In genomic region chr5:149320791-149321330, GRCh38 we compare ENCODE assay signal across 8 cellular contexts. TPM values are rescaled to one million over a fixed set of nuclear protein-coding genes. Genes with fewer than 3 reads are reported as not detected.
DNase-seq lines count a peak whose midpoint lies in the region; ATAC-seq and TF ChIP-seq lines count a peak whose summit lies in the region.

No MANE protein-coding gene starts in this region.

- H3K27me3 ChIP-seq in HAP-1 (ENCODE audit: low read depth) (no peaks in the 10 kb centered on the region), right lobe of liver (no peaks in the 10 kb centered on the region), transverse colon (no peaks in the 10 kb centered on the region)

- H3K36me3 ChIP-seq in HAP-1 (replicated peaks) (no peaks in the 10 kb centered on the region), right lobe of liver (no peaks in the 10 kb centered on the region), transverse colon (no peaks in the 10 kb centered on the region)

- no peaks in the 10 kb centered on the region for H3K4me1 Mint-ChIP-seq in stimulated activated memory B cell treated with anti-CD40 and anti-IgM and Interleukin-4, amounts not matched to agents 10 μg/mL and 1 μg/mL and 100 μg/mL, for 72 hours

- DNase-seq in HAP-1 (ENCODE audit: low spot score in 2 of 2) (peak; percentile 75 to 92), NCI-H748 (lab: John Stamatoyannopoulos, UW; ENCODE audit: unreplicated experiment) (peak; percentile 56), dermis blood vessel endothelial cell (peak; percentile 95), right lobe of liver (peak; percentile 90), transverse colon (peak; percentile 94)

- in situ Hi-C loops in HAP-1 (cut with MboI; ENCODE audit: low sequenced_read_pairs), result no loop called here
- in situ Hi-C loops in transverse colon (cut with MboI; ENCODE audit: low pct_ligation_motif_present in 1 of 4, low pct_unique_long_range_greater_than_20kb in 1 of 4, low sequenced_read_pairs in 3 of 4), result loop anchor here in 1 of 4 donors (5.0 kb wide), 1 partner anchor 46 kb away; no protein-coding TSS in a partner anchor

- ATAC-seq in right lobe of liver, result peak; percentile 89 to 97 (median 94)
- no peak for ATAC-seq in HG03196 (IDR thresholded peaks at IDR 0.05; ENCODE audit: unreplicated experiment)
- no peak for ATAC-seq in GM19351 (IDR thresholded peaks at IDR 0.05; ENCODE audit: unreplicated experiment)
- ATAC-seq in stimulated activated memory B cell treated with anti-CD40 and anti-IgM and Interleukin-4, amounts not matched to agents 10 μg/mL and 1 μg/mL and 100 μg/mL, for 72 hours, result no peak

- no peaks in the 10 kb centered on the region for H3K27me3 Mint-ChIP-seq in stimulated activated memory B cell treated with anti-CD40 and anti-IgM and Interleukin-4, amounts not matched to agents 10 μg/mL and 1 μg/mL and 100 μg/mL, for 72 hours

- H3K36me3 Mint-ChIP-seq in stimulated activated memory B cell treated with anti-CD40 and anti-IgM and Interleukin-4, amounts not matched to agents 10 μg/mL and 1 μg/mL and 100 μg/mL, for 72 hours, result no peaks in the 10 kb centered on the region

- H3K27ac ChIP-seq in right lobe of liver (peak overlapping the region in 2 of 3 donors; percentile 1 to 30), transverse colon (peak overlapping the region; percentile 72 to 78 (median 76))

- intact Hi-C loops in right lobe of liver (cut with DNase I) (no loop called here), transverse colon (cut with DNase I; ENCODE audit: low total_unique reads) (no loop called here)

- WGBS in right lobe of liver (ENCODE audit: insufficient coverage, low coverage, low lambda C conversion rate, missing lambda C conversion rate), result 17% methylated on average over 1 of the region's 4 CpGs
- 25% methylated on average over 4 of the region's 4 CpGs; no CpG with 5 or more reads in 1 of the 2 donors for WGBS in transverse colon (ENCODE audit: low coverage in 1 of 2), 2 donors

- H3K27ac Mint-ChIP-seq in stimulated activated memory B cell treated with anti-CD40 and anti-IgM and Interleukin-4, amounts not matched to agents 10 μg/mL and 1 μg/mL and 100 μg/mL, for 72 hours, result no peak overlapping the region

- TF ChIP-seq POLR2A in right lobe of liver (IDR thresholded peaks at IDR 0.05) (no peak), transverse colon (IDR thresholded peaks at IDR 0.05) (peak; percentile 21)

- H3K4me1 ChIP-seq in HAP-1, result peaks cover 8% of the 10 kb centered on the region
- H3K4me1 ChIP-seq in right lobe of liver, result peaks cover 0 to 18% (median 3%) of the 10 kb centered on the region in 4 donors
- peaks cover 18 to 40% (median 29%) of the 10 kb centered on the region in 4 donors for H3K4me1 ChIP-seq in transverse colon

- no peaks in the 10 kb centered on the region for H3K9me3 Mint-ChIP-seq in stimulated activated memory B cell treated with anti-CD40 and anti-IgM and Interleukin-4, amounts not matched to agents 10 μg/mL and 1 μg/mL and 100 μg/mL, for 72 hours

- H3K4me3 ChIP-seq in HAP-1, result no peak overlapping the region
- no peak overlapping the region for H3K4me3 ChIP-seq in right lobe of liver
- no peak overlapping the region for H3K4me3 ChIP-seq in transverse colon

- TF ChIP-seq CTCF in right lobe of liver (IDR thresholded peaks at IDR 0.05), result no peak
- no peak for TF ChIP-seq CTCF in transverse colon (IDR thresholded peaks at IDR 0.05)

- H3K9me3 ChIP-seq in HAP-1, result no peaks in the 10 kb centered on the region
- no peaks in the 10 kb centered on the region for H3K9me3 ChIP-seq in right lobe of liver
- no peaks in the 10 kb centered on the region for H3K9me3 ChIP-seq in transverse colon

- no peak for TF ChIP-seq EP300 in transverse colon (IDR thresholded peaks at IDR 0.05; ENCODE audit: low read depth)

- H3K4me3 Mint-ChIP-seq in stimulated activated memory B cell treated with anti-CD40 and anti-IgM and Interleukin-4, amounts not matched to agents 10 μg/mL and 1 μg/mL and 100 μg/mL, for 72 hours, result no peak overlapping the region

RNA-seq across cellular contexts. Expression of gene GRPEL2, which starts 24.4 kb away (rescaled TPM):
- total RNA-seq in dermis blood vessel endothelial cell, result 44.3 and 61.9 TPM in 2 replicates
- total RNA-seq in right lobe of liver, result 1 to 10 TPM; 4.2 to 6.9 (median 5.9) TPM
- 10 to 100 TPM in 1 of 4 donors, 1 to 10 TPM in 3; 2.2 to 10.6 (median 6.4) TPM for total RNA-seq in transverse colon

RNA-seq across cellular contexts. Expression of gene PCYOX1L, which starts 37.0 kb away (rescaled TPM):
- 14.8 and 16.5 TPM in 2 replicates for total RNA-seq in dermis blood vessel endothelial cell
- total RNA-seq in right lobe of liver, result 1 to 10 TPM in 2 of 6 experiments, under 1 TPM in 4; 0.29 to 1.2 (median 0.62) TPM
- 1 to 10 TPM in 3 of 4 donors, under 1 TPM in 1; 0.75 to 5.4 (median 2.8) TPM for total RNA-seq in transverse colon

RNA-seq across cellular contexts. Expression of gene AFAP1L1, which starts 49.2 kb away (rescaled TPM):
- total RNA-seq in dermis blood vessel endothelial cell (234 and 264 TPM in 2 replicates), right lobe of liver (1 to 10 TPM; 3.1 to 6.6 (median 5.2) TPM), transverse colon (1 to 10 TPM; 2.2 to 4.1 (median 3.0) TPM)

RNA-seq across cellular contexts. Expression of gene IL17B, which starts 58.2 kb away (rescaled TPM):
- total RNA-seq in dermis blood vessel endothelial cell (not detected in 2 replicates), right lobe of liver (not detected), transverse colon (not detected)

Comparison
In these comparisons a context has a peak if more than half of its experiments do, and no peak if none do; other contexts are left out.
1. ATAC-seq: peak in right lobe of liver (4 of 4); none in HG03196 (single experiment), GM19351 (single experiment) and stimulated activated memory B cell treated with anti-CD40 and anti-IgM and Interleukin-4, amounts not matched to agents 10 μg/mL and 1 μg/mL and 100 μg/mL, for 72 hours (single experiment).
2. RNA of gene AFAP1L1, which starts 49.2 kb away (total RNA-seq): 234 to 264 TPM in dermis blood vessel endothelial cell; 3.1 to 6.6 TPM in right lobe of liver and 2.2 to 4.1 TPM in transverse colon; every median in the first group is over 10 times any median in the second.
3. Peak in every context shown above with its lines, with median percentiles within 50 percentile points of each other: DNase-seq.